In the genomic region with DNA sequence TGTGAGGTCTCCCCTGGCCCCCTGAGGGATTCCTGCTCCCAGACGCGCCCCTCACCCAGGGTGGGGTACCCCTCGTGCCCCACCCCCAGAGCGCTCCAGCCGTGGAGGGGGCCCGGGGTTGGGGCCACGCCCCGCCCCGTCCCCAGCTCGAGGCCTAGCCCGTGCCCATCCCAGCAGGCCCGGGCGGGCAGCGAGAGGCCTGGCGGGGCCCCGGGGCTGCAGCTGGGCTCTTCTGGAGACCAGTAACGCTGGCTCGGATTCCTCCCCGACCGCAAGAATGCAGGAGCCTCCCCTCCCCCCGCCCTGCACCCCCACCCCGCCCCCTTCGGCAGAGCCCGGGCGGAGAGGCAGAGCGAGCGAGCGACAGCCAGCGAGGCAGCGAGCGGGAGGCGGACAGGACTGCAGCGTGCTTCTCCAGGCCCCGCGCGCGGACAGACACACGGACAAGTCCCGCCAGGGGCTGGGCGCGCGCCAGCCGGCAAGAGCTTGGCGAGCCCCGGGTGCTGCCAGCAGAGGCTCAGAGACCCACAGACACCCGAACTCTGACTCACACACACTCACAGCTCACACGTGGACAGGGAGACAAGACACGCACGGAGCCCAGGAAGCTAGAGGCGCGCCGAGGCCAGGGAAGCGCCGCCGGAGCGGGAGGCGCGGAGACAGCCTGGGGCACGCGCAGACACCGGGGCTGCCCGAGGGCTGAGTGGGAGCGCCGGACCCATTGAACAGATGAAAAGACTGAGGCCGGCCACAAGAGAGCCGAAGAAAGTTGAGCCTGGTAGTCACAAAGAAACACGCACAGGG, we compare ENCODE assay signal across 1 cellular context.
TF ChIP-seq lines count a peak whose summit lies in the region.

No MANE protein-coding gene starts in this region.

TF ChIP-seq in HepG2, 621 proteins besides CTCF, POLR2A, EP300 and RAD21 (continued from another document and continues in another):
- TF ChIP-seq, protein P1, sequence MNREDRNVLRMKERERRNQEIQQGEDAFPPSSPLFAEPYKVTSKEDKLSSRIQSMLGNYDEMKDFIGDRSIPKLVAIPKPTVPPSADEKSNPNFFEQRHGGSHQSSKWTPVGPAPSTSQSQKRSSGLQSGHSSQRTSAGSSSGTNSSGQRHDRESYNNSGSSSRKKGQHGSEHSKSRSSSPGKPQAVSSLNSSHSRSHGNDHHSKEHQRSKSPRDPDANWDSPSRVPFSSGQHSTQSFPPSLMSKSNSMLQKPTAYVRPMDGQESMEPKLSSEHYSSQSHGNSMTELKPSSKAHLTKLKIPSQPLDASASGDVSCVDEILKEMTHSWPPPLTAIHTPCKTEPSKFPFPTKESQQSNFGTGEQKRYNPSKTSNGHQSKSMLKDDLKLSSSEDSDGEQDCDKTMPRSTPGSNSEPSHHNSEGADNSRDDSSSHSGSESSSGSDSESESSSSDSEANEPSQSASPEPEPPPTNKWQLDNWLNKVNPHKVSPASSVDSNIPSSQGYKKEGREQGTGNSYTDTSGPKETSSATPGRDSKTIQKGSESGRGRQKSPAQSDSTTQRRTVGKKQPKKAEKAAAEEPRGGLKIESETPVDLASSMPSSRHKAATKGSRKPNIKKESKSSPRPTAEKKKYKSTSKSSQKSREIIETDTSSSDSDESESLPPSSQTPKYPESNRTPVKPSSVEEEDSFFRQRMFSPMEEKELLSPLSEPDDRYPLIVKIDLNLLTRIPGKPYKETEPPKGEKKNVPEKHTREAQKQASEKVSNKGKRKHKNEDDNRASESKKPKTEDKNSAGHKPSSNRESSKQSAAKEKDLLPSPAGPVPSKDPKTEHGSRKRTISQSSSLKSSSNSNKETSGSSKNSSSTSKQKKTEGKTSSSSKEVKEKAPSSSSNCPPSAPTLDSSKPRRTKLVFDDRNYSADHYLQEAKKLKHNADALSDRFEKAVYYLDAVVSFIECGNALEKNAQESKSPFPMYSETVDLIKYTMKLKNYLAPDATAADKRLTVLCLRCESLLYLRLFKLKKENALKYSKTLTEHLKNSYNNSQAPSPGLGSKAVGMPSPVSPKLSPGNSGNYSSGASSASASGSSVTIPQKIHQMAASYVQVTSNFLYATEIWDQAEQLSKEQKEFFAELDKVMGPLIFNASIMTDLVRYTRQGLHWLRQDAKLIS (CRISPR knock-in tag; IDR thresholded peaks at IDR 0.05) = no peak
- TF ChIP-seq XRCC5 (optimal IDR thresholded peaks at IDR 0.05; ENCODE audit: low read length) (peak; percentile 48), MEIS1 (CRISPR knock-in tag; IDR thresholded peaks at IDR 0.05; ENCODE audit: borderline replicate concordance) (no peak), NFYB (CRISPR knock-in tag; IDR thresholded peaks at IDR 0.05) (no peak), GATAD2A (CRISPR knock-in tag; IDR thresholded peaks at IDR 0.05) (no peak), MAFG (CRISPR knock-in tag; IDR thresholded peaks at IDR 0.05) (no peak), ZNF335 (CRISPR knock-in tag; IDR thresholded peaks at IDR 0.05) (no peak), FOXJ3 (CRISPR knock-in tag; IDR thresholded peaks at IDR 0.05; ENCODE audit: borderline replicate concordance) (no peak), REXO4 (CRISPR knock-in tag; IDR thresholded peaks at IDR 0.05; ENCODE audit: borderline replicate concordance) (no peak; the same call in 1 of the 2 replicates), GATA4 (IDR thresholded peaks at IDR 0.05; ENCODE audit: borderline replicate concordance, low read depth) (no peak), SMAD3 (CRISPR knock-in tag; IDR thresholded peaks at IDR 0.05) (no peak), CBX1 (IDR thresholded peaks at IDR 0.05; ENCODE audit: low read depth) (peak; percentile 39), ZNF326 (CRISPR knock-in tag; IDR thresholded peaks at IDR 0.05; ENCODE audit: borderline replicate concordance) (no peak), KAT2B (IDR thresholded peaks at IDR 0.05; ENCODE audit: borderline replicate concordance, low read depth, low read length) (no peak), ZNF101 (CRISPR knock-in tag; IDR thresholded peaks at IDR 0.05; ENCODE audit: borderline replicate concordance, low read depth) (no peak), ZNF180 (CRISPR knock-in tag; IDR thresholded peaks at IDR 0.05; ENCODE audit: borderline replicate concordance, low read depth) (no peak), ZNF569 (CRISPR knock-in tag; IDR thresholded peaks at IDR 0.05; ENCODE audit: borderline replicate concordance) (no peak), ZNF431 (CRISPR knock-in tag; IDR thresholded peaks at IDR 0.05; ENCODE audit: borderline replicate concordance, low read depth) (no peak), ZNF136 (CRISPR knock-in tag; IDR thresholded peaks at IDR 0.05; ENCODE audit: low read depth) (no peak), RFX5 (IDR thresholded peaks at IDR 0.05; ENCODE audit: low read depth, low read length) (no peak), KLF9 (CRISPR knock-in tag; IDR thresholded peaks at IDR 0.05; ENCODE audit: low read depth) (no peak), ZNF33B (CRISPR knock-in tag; IDR thresholded peaks at IDR 0.05) (no peak), ZNF749 (CRISPR knock-in tag; IDR thresholded peaks at IDR 0.05; ENCODE audit: borderline replicate concordance) (no peak), ZFP36L2 (CRISPR knock-in tag; IDR thresholded peaks at IDR 0.05) (no peak), MED13 (CRISPR knock-in tag; IDR thresholded peaks at IDR 0.05) (no peak; the same call in 1 of the 2 replicates), ZFY (CRISPR knock-in tag; IDR thresholded peaks at IDR 0.05) (peak; percentile 77), HOXA5 (CRISPR knock-in tag; IDR thresholded peaks at IDR 0.05) (no peak), ZNF333 (CRISPR knock-in tag; IDR thresholded peaks at IDR 0.05; ENCODE audit: borderline replicate concordance) (0 out of 2 replicates have a peak, but pooled peaks have one; percentile 18), DMAP1 (CRISPR knock-in tag; IDR thresholded peaks at IDR 0.05) (no peak; the same call in 1 of the 2 replicates)
- TF ChIP-seq, protein P2, sequence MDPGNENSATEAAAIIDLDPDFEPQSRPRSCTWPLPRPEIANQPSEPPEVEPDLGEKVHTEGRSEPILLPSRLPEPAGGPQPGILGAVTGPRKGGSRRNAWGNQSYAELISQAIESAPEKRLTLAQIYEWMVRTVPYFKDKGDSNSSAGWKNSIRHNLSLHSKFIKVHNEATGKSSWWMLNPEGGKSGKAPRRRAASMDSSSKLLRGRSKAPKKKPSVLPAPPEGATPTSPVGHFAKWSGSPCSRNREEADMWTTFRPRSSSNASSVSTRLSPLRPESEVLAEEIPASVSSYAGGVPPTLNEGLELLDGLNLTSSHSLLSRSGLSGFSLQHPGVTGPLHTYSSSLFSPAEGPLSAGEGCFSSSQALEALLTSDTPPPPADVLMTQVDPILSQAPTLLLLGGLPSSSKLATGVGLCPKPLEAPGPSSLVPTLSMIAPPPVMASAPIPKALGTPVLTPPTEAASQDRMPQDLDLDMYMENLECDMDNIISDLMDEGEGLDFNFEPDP (CRISPR knock-in tag; conservative IDR thresholded peaks at IDR 0.05) = no peak
- TF ChIP-seq, protein P3, sequence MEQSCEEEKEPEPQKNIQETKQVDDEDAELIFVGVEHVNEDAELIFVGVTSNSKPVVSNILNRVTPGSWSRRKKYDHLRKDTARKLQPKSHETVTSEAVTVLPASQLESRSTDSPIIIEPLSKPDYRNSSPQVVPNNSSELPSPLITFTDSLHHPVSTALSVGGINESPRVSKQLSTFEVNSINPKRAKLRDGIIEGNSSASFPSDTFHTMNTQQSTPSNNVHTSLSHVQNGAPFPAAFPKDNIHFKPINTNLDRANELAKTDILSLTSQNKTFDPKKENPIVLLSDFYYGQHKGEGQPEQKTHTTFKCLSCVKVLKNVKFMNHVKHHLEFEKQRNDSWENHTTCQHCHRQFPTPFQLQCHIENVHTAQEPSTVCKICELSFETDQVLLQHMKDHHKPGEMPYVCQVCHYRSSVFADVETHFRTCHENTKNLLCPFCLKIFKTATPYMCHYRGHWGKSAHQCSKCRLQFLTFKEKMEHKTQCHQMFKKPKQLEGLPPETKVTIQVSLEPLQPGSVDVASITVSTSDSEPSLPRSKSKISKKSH (CRISPR knock-in tag; IDR thresholded peaks at IDR 0.05; ENCODE audit: borderline replicate concordance) = no peak
- TF ChIP-seq, protein P4, sequence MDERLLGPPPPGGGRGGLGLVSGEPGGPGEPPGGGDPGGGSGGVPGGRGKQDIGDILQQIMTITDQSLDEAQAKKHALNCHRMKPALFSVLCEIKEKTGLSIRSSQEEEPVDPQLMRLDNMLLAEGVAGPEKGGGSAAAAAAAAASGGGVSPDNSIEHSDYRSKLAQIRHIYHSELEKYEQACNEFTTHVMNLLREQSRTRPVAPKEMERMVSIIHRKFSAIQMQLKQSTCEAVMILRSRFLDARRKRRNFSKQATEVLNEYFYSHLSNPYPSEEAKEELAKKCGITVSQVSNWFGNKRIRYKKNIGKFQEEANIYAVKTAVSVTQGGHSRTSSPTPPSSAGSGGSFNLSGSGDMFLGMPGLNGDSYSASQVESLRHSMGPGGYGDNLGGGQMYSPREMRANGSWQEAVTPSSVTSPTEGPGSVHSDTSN (CRISPR knock-in tag; IDR thresholded peaks at IDR 0.05) = no peak
- TF ChIP-seq, protein P5, sequence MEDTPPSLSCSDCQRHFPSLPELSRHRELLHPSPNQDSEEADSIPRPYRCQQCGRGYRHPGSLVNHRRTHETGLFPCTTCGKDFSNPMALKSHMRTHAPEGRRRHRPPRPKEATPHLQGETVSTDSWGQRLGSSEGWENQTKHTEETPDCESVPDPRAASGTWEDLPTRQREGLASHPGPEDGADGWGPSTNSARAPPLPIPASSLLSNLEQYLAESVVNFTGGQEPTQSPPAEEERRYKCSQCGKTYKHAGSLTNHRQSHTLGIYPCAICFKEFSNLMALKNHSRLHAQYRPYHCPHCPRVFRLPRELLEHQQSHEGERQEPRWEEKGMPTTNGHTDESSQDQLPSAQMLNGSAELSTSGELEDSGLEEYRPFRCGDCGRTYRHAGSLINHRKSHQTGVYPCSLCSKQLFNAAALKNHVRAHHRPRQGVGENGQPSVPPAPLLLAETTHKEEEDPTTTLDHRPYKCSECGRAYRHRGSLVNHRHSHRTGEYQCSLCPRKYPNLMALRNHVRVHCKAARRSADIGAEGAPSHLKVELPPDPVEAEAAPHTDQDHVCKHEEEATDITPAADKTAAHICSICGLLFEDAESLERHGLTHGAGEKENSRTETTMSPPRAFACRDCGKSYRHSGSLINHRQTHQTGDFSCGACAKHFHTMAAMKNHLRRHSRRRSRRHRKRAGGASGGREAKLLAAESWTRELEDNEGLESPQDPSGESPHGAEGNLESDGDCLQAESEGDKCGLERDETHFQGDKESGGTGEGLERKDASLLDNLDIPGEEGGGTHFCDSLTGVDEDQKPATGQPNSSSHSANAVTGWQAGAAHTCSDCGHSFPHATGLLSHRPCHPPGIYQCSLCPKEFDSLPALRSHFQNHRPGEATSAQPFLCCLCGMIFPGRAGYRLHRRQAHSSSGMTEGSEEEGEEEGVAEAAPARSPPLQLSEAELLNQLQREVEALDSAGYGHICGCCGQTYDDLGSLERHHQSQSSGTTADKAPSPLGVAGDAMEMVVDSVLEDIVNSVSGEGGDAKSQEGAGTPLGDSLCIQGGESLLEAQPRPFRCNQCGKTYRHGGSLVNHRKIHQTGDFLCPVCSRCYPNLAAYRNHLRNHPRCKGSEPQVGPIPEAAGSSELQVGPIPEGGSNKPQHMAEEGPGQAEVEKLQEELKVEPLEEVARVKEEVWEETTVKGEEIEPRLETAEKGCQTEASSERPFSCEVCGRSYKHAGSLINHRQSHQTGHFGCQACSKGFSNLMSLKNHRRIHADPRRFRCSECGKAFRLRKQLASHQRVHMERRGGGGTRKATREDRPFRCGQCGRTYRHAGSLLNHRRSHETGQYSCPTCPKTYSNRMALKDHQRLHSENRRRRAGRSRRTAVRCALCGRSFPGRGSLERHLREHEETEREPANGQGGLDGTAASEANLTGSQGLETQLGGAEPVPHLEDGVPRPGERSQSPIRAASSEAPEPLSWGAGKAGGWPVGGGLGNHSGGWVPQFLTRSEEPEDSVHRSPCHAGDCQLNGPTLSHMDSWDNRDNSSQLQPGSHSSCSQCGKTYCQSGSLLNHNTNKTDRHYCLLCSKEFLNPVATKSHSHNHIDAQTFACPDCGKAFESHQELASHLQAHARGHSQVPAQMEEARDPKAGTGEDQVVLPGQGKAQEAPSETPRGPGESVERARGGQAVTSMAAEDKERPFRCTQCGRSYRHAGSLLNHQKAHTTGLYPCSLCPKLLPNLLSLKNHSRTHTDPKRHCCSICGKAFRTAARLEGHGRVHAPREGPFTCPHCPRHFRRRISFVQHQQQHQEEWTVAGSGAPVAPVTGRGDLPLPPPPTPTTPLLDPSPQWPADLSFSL (CRISPR knock-in tag; IDR thresholded peaks at IDR 0.05) = no peak
- TF ChIP-seq, protein P6, sequence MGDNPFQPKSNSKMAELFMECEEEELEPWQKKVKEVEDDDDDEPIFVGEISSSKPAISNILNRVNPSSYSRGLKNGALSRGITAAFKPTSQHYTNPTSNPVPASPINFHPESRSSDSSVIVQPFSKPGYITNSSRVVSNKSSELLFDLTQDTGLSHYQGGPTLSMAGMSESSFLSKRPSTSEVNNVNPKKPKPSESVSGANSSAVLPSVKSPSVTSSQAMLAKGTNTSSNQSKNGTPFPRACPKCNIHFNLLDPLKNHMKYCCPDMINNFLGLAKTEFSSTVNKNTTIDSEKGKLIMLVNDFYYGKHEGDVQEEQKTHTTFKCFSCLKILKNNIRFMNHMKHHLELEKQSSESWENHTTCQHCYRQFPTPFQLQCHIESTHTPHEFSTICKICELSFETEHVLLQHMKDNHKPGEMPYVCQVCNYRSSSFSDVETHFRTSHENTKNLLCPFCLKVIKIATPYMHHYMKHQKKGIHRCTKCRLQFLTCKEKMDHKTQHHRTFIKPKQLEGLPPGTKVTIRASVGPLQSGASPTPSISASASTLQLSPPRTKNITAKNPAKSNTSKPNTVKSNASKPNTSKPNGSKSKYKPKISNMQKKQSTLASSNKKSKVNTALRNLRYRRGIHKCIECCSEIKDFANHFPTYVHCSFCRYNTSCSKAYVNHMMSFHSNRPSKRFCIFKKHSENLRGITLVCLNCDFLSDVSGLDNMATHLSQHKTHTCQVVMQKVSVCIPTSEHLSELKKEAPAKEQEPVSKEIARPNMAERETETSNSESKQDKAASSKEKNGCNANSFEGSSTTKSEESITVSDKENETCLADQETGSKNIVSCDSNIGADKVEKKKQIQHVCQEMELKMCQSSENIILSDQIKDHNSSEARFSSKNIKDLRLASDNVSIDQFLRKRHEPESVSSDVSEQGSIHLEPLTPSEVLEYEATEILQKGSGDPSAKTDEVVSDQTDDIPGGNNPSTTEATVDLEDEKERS (CRISPR knock-in tag; IDR thresholded peaks at IDR 0.05) = peak; percentile 35; the same call in 1 of the 2 replicates
- TF ChIP-seq, protein P7, sequence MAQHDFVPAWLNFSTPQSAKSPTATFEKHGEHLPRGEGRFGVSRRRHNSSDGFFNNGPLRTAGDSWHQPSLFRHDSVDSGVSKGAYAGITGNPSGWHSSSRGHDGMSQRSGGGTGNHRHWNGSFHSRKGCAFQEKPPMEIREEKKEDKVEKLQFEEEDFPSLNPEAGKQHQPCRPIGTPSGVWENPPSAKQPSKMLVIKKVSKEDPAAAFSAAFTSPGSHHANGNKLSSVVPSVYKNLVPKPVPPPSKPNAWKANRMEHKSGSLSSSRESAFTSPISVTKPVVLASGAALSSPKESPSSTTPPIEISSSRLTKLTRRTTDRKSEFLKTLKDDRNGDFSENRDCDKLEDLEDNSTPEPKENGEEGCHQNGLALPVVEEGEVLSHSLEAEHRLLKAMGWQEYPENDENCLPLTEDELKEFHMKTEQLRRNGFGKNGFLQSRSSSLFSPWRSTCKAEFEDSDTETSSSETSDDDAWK (CRISPR knock-in tag; IDR thresholded peaks at IDR 0.05) = no peak
